Comparison of ENCODE assay signal across 37 cellular contexts in the genomic region with DNA sequence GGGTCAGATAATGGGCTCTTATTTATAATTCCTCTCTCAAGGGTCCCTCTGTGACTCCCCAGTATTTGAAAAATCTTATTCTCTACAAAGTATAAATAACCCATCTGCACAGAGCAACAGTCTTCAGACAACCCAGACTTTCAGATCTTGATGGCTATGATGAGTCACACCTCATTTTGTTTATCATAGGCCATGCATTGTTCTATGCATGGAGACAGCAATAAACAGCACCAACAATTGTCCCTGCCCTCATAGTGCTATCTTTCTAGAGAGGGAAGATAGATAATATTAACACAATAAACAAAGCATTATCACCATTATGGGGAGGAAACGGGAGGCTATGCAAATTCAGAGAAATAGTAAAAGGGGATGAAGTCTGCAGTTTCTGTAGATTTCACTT. TPM values are rescaled to one million over a fixed set of nuclear protein-coding genes. Genes with fewer than 3 reads are reported as not detected.
A peak's percentile ranks its signal among the peaks of the same experiment; 100 is the strongest.
DNase-seq lines count a peak whose midpoint lies in the region; ATAC-seq, FAIRE-seq and TF ChIP-seq lines count a peak whose summit lies in the region.
"Had no signal": no experiment of that assay in that cellular context is flagged by ENCODE, and none has a peak within 500 bp of the region (broad histone marks: within the 10 kb centered on the region; RNA-seq: fewer than 3 reads in every experiment).

No MANE protein-coding gene starts in this region.

- H3K27me3 Mint-ChIP-seq in Calu3 (ENCODE audit: unreplicated experiment), result no peaks in the 10 kb centered on the region

- peaks cover 7% of the 10 kb centered on the region for H3K4me1 Mint-ChIP-seq in Calu3 (ENCODE audit: low read depth, unreplicated experiment)

- peaks cover 2% of the 10 kb centered on the region for H3K9me3 Mint-ChIP-seq in Calu3 (ENCODE audit: low read depth, unreplicated experiment)
- H3K9me3 Mint-ChIP-seq: activated naive CD4-positive, alpha-beta T cell treated with anti-CD3 and anti-CD28 coated beads for 36 hours; endodermal cell; neural progenitor cell had no signal

- H3K4me3 ChIP-seq in HEK293 (ENCODE audit: low read depth, low read length), result no peak overlapping the region
- H3K4me3 ChIP-seq: BLaER1 treated with 17β-estradiol and CSF1 and Interleukin-3, amounts not matched to agents 10 nM and 100 nM; esophagus muscularis mucosa; heart left ventricle; left ventricle myocardium inferior; neural progenitor cell; pancreas; Peyer's patch; suprapubic skin; upper lobe of right lung had no signal

- CTCF ChIA-PET in HEK293 (lab: Yijun Ruan, JAX) (interaction anchor here (0.6 kb wide), 1 partner anchor 31 kb away, joined by 4 read pairs; no protein-coding TSS in a partner anchor), Calu3 (lab: Charles Lee) (no interaction called here), RWPE1 (lab: Yijun Ruan, JAX) (interaction anchor here (0.7 kb wide), 1 partner anchor 885 kb away, joined by 4 read pairs; no protein-coding TSS in a partner anchor)

- DNase-seq in GM19239 (ENCODE audit: insufficient read length, low spot score), result no peak
- peak; percentile 58 for DNase-seq in foreskin melanocyte
- no peak for DNase-seq in Calu3
- DNase-seq in RWPE1 (ENCODE audit: low spot score), result no peak
- DNase-seq in NCI-H1417 (lab: John Stamatoyannopoulos, UW), result no peak
- DNase-seq: activated CD8-positive, alpha-beta T cell treated with anti-CD3 and anti-CD28 coated beads, Interleukin-2, amount 10 ng/mL, durations not matched to agents 7 days and 5 days; activated naive CD4-positive, alpha-beta T cell treated with anti-CD3 and anti-CD28 coated beads for 36 hours; COR-L47; dermis blood vessel endothelial cell; DMS79; endodermal cell; foreskin fibroblast; heart left ventricle; islet precursor cell; left ventricle myocardium inferior; mesenchymal stem cell; NCI-H1417 treated with DMSO at 0.1 percent for 48 hours; NCI-H2081; NCI-H226; NCI-H69; pancreas; Peyer's patch; SHP77 treated with DMSO at 0.1 percent for 48 hours; small intestine; stimulated activated naive CD4-positive, alpha-beta T cell; T-helper 9 cell; upper lobe of right lung had no signal

- ATAC-seq in HG03521 (IDR thresholded peaks at IDR 0.05; ENCODE audit: unreplicated experiment), result peak; percentile 30
- ATAC-seq: activated CD8-positive, alpha-beta T cell treated with anti-CD3 and anti-CD28 coated beads, Interleukin-2, amount 10 ng/mL, durations not matched to agents 7 days and 5 days; heart left ventricle; pancreas; upper lobe of right lung had no signal

- H3K9me3 ChIP-seq in HEK293 (ENCODE audit: control insufficient read depth, insufficient read depth, low read depth, low read length), result no peaks in the 10 kb centered on the region
- H3K9me3 ChIP-seq: BLaER1 treated with 17β-estradiol and CSF1 and Interleukin-3, amounts not matched to agents 10 nM and 100 nM; esophagus muscularis mucosa; heart left ventricle; left ventricle myocardium inferior; pancreas; Peyer's patch; suprapubic skin; upper lobe of right lung had no signal

- peak; percentile 88 for FAIRE-seq in GM19239 (lab: Jason Lieb, UNC)
- FAIRE-seq: G401.6, H1, pancreas, small intestine had no signal

- no peaks in the 10 kb centered on the region for H3K36me3 Mint-ChIP-seq in Calu3 (ENCODE audit: insufficient read depth, unreplicated experiment)
- H3K36me3 Mint-ChIP-seq: neural progenitor cell had no signal

- H3K27ac ChIP-seq in HEK293 (ENCODE audit: extremely low read depth, low read depth, low read length) (no peak overlapping the region), RWPE1 (no peak overlapping the region)
- H3K27ac ChIP-seq: BLaER1 treated with 17β-estradiol and CSF1 and Interleukin-3, amounts not matched to agents 10 nM and 100 nM; esophagus muscularis mucosa; heart left ventricle; HL-60; KMS-11; left ventricle myocardium inferior; neural progenitor cell; pancreas; Peyer's patch; suprapubic skin; upper lobe of right lung had no signal

- TF ChIP-seq CTCF in HEK293 (tag by site-specific recombination; IDR thresholded peaks at IDR 0.05) (no peak), Calu3 (IDR thresholded peaks at IDR 0.05; ENCODE audit: unreplicated experiment) (no peak), RWPE1 (conservative IDR thresholded peaks at IDR 0.05; ENCODE audit: low read depth) (no peak)

- BruUV-seq in Calu3 (replicated peaks; lab: Mats Ljungman, UMichigan), result no TSS peak

- H3K4me3 Mint-ChIP-seq in Calu3 (ENCODE audit: low read depth, unreplicated experiment), result no peak overlapping the region
- H3K4me3 Mint-ChIP-seq: activated CD8-positive, alpha-beta T cell treated with anti-CD3 and anti-CD28 coated beads, Interleukin-2, amount 10 ng/mL, durations not matched to agents 7 days and 5 days; activated naive CD4-positive, alpha-beta T cell treated with anti-CD3 and anti-CD28 coated beads for 36 hours; endodermal cell; neural progenitor cell had no signal

- H3K36me3 ChIP-seq in HEK293 (ENCODE audit: control insufficient read depth in 2 of 2, insufficient read depth in 1 of 2, low read length in 2 of 2), result no peaks in the 10 kb centered on the region
- H3K36me3 ChIP-seq: BLaER1 treated with 17β-estradiol and CSF1 and Interleukin-3, amounts not matched to agents 10 nM and 100 nM; esophagus muscularis mucosa; heart left ventricle; left ventricle myocardium inferior; neural progenitor cell; pancreas; Peyer's patch; suprapubic skin; upper lobe of right lung had no signal

- H3K4me1 ChIP-seq in HEK293 (ENCODE audit: control insufficient read depth, insufficient read depth, low read length), result no peaks in the 10 kb centered on the region
- H3K4me1 ChIP-seq: pancreas, Peyer's patch, suprapubic skin had no signal

- POLR2A ChIA-PET in HEK293 (lab: Yijun Ruan, JAX) (no interaction called here), RWPE1 (lab: Yijun Ruan, JAX; ENCODE audit: low non-redundant PET) (no interaction called here)

- intact Hi-C loops in Calu3 (cut with micrococcal nuclease; ENCODE audit: unreplicated experiment), result loop anchor here (5.0 kb wide), 1 partner anchor 271 kb away; no protein-coding TSS in a partner anchor

- no peak overlapping the region for H3K27ac Mint-ChIP-seq in Calu3 (ENCODE audit: unreplicated experiment)
- H3K27ac Mint-ChIP-seq: activated CD8-positive, alpha-beta T cell treated with anti-CD3 and anti-CD28 coated beads, Interleukin-2, amount 10 ng/mL, durations not matched to agents 7 days and 5 days; activated naive CD4-positive, alpha-beta T cell treated with anti-CD3 and anti-CD28 coated beads for 36 hours; endodermal cell; neural progenitor cell had no signal

TF ChIP-seq in HEK293, 187 proteins besides CTCF, POLR2A, EP300 and RAD21:
- TF ChIP-seq ZNF202 (tag by site-specific recombination; IDR thresholded peaks at IDR 0.05; ENCODE audit: borderline replicate concordance), result no peak
- TF ChIP-seq ZNF623 (tag by site-specific recombination; IDR thresholded peaks at IDR 0.05), result no peak
- no peak for TF ChIP-seq BCL11B (tag by site-specific recombination; IDR thresholded peaks at IDR 0.05; ENCODE audit: low read depth)
- no peak for TF ChIP-seq ZNF488 (tag by site-specific recombination; IDR thresholded peaks at IDR 0.05)
- TF ChIP-seq ZBTB20 (tag by site-specific recombination; IDR thresholded peaks at IDR 0.05), result no peak
- peak; percentile 20; the same call in 1 of the 2 replicates for TF ChIP-seq ZNF398 (tag by site-specific recombination; IDR thresholded peaks at IDR 0.05)

RNA-seq across cellular contexts. Expression of gene FHIT, which starts 13.4 kb away (rescaled TPM):
- 6.2 and 8.0 TPM in 2 replicates for total RNA-seq in Calu3 (2022)
